ENCODE assay signal across 9 cellular contexts in the genomic region with DNA sequence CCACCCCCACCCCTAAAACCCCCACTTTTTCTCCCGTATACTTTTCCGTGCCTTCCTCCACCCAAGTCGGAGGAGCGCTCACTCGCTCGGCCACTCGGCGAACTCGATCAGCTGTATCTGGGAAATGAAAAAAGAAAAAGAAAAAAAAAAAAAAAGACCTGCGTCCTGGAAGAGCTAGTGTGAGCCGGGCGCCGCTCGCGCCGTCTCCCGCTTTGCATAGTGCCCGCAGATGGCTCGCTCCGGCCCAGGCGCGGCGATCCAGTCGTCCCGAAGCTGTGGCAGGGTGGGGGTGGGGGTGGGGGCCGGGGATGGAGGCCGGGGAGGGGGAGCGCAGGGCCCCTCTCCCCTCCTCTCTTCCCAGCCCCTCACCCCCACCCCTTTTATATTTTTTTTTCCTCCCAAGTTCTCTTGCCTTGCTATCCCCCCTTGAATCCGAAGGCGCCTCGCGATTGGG. TPM values are rescaled to one million over a fixed set of nuclear protein-coding genes. Genes with fewer than 3 reads are reported as not detected.
DNase-seq lines count a peak whose midpoint lies in the region; ATAC-seq, FAIRE-seq and TF ChIP-seq lines count a peak whose summit lies in the region.
"Had no signal": no experiment of that assay in that cellular context is flagged by ENCODE, and none has a peak within 500 bp of the region (broad histone marks: within the 10 kb centered on the region; RNA-seq: fewer than 3 reads in every experiment).

No MANE protein-coding gene starts in this region.

- POLR2A ChIA-PET in AG04449 (lab: Yijun Ruan, JAX) = no interaction called here

- H3K79me2 ChIP-seq in keratinocyte (ENCODE audit: control insufficient read depth, insufficient read depth, low read length) = no peaks in the 10 kb centered on the region

- CTCF ChIA-PET in AG04449 (lab: Yijun Ruan, JAX) = no interaction called here

- peaks cover 60% of the 10 kb centered on the region for H3K27me3 ChIP-seq in keratinocyte (ENCODE audit: control insufficient read depth, extremely low read depth, insufficient read depth, low read length)

- H3K27ac ChIP-seq in angular gyrus (ENCODE audit: low read depth, low read length) (peak overlapping the region; percentile 71), keratinocyte (ENCODE audit: control insufficient read depth, insufficient read depth, low read length) (no peak overlapping the region), substantia nigra (ENCODE audit: low read depth, low read length, poor library complexity, severe bottlenecking) (peak overlapping the region; percentile 95)

- DNase-seq in AG04449 (ENCODE audit: low read depth, low spot score) (no peak), keratinocyte (ENCODE audit: low read depth, low spot score) (no peak), substantia nigra (lab: John Stamatoyannopoulos, UW) (peak in 14 of 49 donors; percentile 37 to 83 (median 66)), GM20000 (ENCODE audit: low spot score) (no peak), NAMALWA (ENCODE audit: low spot score) (no peak)

- peaks cover 15% of the 10 kb centered on the region for H3K4me1 ChIP-seq in keratinocyte (ENCODE audit: control insufficient read depth, extremely low read depth, insufficient read depth, low read length)

- FAIRE-seq in keratinocyte (lab: Jason Lieb, UNC) = no peak

- peak overlapping the region; percentile 65 for H3K9ac ChIP-seq in keratinocyte (ENCODE audit: control insufficient read depth, extremely low read depth, insufficient read depth, low read length)

- peak overlapping the region; percentile 92 for H2AFZ ChIP-seq in keratinocyte (ENCODE audit: control insufficient read depth, low read length)

- H3K4me2 ChIP-seq in keratinocyte (ENCODE audit: control insufficient read depth, extremely low read depth, insufficient read depth, low read depth, low read length) = peak overlapping the region; percentile 48

- dilution Hi-C loops in keratinocyte (cut with MboI; ENCODE audit: extremely low pct_ligation_motif_present, low sequenced_read_pairs) = no loop called here

- no peaks in the 10 kb centered on the region for H3K9me3 ChIP-seq in keratinocyte (ENCODE audit: control insufficient read depth, low read depth, low read length)

- peak; percentile 37 for ATAC-seq in GM18909 (IDR thresholded peaks at IDR 0.05; ENCODE audit: poor library complexity, unreplicated experiment)
- peak; percentile 7 for ATAC-seq in HG03558 (IDR thresholded peaks at IDR 0.05; ENCODE audit: extremely low read depth, unreplicated experiment)
- ATAC-seq: HCT116 had no signal

- H3K36me3 ChIP-seq in keratinocyte (ENCODE audit: control insufficient read depth in 2 of 2, extremely low read depth in 1 of 2, insufficient read depth in 2 of 2, low read length in 2 of 2) = no peaks in the 10 kb centered on the region

- TF ChIP-seq CTCF in AG04449 (IDR thresholded peaks at IDR 0.05; ENCODE audit: insufficient read depth, low read length, missing control alignments) (no peak), keratinocyte (optimal IDR thresholded peaks at IDR 0.05 in 1 of 3, IDR thresholded peaks at IDR 0.05 in 1 of 3, conservative IDR thresholded peaks at IDR 0.05 in 1 of 3; ENCODE audit: extremely low read depth in 1 of 3, insufficient read depth in 2 of 3, low read length in 3 of 3) (no peak), GM20000 (IDR thresholded peaks at IDR 0.05; ENCODE audit: extremely low read depth, missing control alignments) (no peak)

- no peaks in the 10 kb centered on the region for H4K20me1 ChIP-seq in keratinocyte (ENCODE audit: control insufficient read depth, extremely low read depth, insufficient read depth, low read length)

- no peaks in the 10 kb centered on the region for H3K9me1 ChIP-seq in keratinocyte (ENCODE audit: control insufficient read depth, extremely low read depth, insufficient read depth, low read length)

- H3K4me3 ChIP-seq in AG04449 (ENCODE audit: low read depth, low read length) = peak overlapping the region; percentile 61
- H3K4me3 ChIP-seq in keratinocyte (ENCODE audit: control insufficient read depth in 2 of 3, extremely low read depth in 1 of 3, insufficient read depth in 2 of 3, low read depth in 1 of 3, low read length in 3 of 3) = peak overlapping the region; percentile 55 to 84 (median 82)

RNA-seq across cellular contexts. Expression of a gene that starts 0.3 kb away (rescaled TPM):
- 0.20 to 0.31 TPM (median 0.24 TPM) in 3 replicates for polyA plus RNA-seq in keratinocyte
- polyA plus RNA-seq in keratinocyte (2011; ENCODE audit: low read depth) = 0.70 TPM
- polyA plus RNA-seq in keratinocyte (2011; cell fraction: cytosol; rRNA removed) = 0.14 and 0.39 TPM in 2 replicates
- 1.5 TPM in 2 replicates for polyA plus RNA-seq in keratinocyte (2011; cell fraction: nucleus; rRNA removed)
- 0.17 and 0.45 TPM in 2 replicates for polyA plus RNA-seq in keratinocyte (2012; ENCODE audit: low replicate concordance)
- 0.16 to 2.8 TPM (median 2.5 TPM) in 3 replicates for polyA minus RNA-seq in keratinocyte
- 0.38 TPM for polyA minus RNA-seq in keratinocyte (2011; cell fraction: cytosol; rRNA and poly(A)+ RNA removed)
- 0.42 and 0.93 TPM in 2 replicates for polyA minus RNA-seq in keratinocyte (2011; cell fraction: nucleus; rRNA and poly(A)+ RNA removed)
